Comparison of ENCODE assay signal across 8 cellular contexts in the genomic region with DNA sequence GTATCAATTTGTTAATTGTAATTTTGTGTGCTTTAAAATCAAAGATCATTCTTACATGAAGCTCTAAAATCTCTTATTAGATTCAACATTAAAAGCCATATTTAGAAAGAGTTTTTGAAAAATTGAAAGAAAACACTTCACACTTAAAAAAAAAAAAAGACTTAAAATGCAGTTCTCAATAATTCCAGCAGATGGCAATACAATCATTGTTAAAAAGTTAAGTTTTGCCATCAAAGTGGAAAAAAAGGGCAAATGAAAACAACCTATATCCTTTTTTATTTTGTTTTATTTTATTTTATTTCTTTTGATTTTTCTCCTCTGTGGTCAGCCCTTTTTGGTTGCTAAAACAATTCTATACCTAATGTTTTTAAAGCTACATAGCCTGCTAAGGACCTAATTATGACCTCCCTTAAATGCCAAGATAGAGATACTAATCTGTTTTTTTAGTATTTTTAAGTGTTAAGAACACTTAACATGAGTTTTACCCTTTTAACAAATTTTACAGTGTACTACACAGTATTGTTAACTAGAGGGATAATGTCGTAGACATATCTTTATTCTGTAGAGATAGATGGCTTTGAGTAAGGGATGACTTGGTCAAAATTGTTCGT.
A peak's percentile ranks its signal among the peaks of the same experiment; 100 is the strongest.
DNase-seq lines count a peak whose midpoint lies in the region; ATAC-seq, FAIRE-seq and TF ChIP-seq lines count a peak whose summit lies in the region.

No MANE protein-coding gene starts in this region.

- no peaks in the 10 kb centered on the region for H4K20me1 ChIP-seq in smooth muscle cell (ENCODE audit: low read depth)

- H2AFZ ChIP-seq in smooth muscle cell (ENCODE audit: low read depth) = peak overlapping the region; percentile 3

- no peak for TF ChIP-seq POLR2A in H54 (IDR thresholded peaks at IDR 0.05; ENCODE audit: low read depth, low read length)

- H3K79me1 ChIP-seq in mesendoderm (ENCODE audit: low read length) = no peaks in the 10 kb centered on the region

- H3K4me2 ChIP-seq in smooth muscle cell (no peak overlapping the region), mesendoderm (ENCODE audit: low read length) (no peak overlapping the region)

- H2BK15ac ChIP-seq in mesendoderm (replicated peaks; ENCODE audit: low read depth) = no peak overlapping the region

- no peak for ATAC-seq in aorta (ENCODE audit: low FRiP score)

- H3K56ac ChIP-seq in mesendoderm (ENCODE audit: low read length) = no peak overlapping the region

- no peak overlapping the region for H4K5ac ChIP-seq in mesendoderm (ENCODE audit: low read length)

- no peak overlapping the region for H2BK120ac ChIP-seq in mesendoderm (ENCODE audit: low read depth, low read length)

- FAIRE-seq in H54 (lab: Jason Lieb, UNC) = no peak

- TF ChIP-seq CTCF in fibroblast of mammary gland (conservative IDR thresholded peaks at IDR 0.05; ENCODE audit: control insufficient read depth, insufficient read depth, low read depth, low read length) = peak; percentile 49
- peak; percentile 72 for TF ChIP-seq CTCF in smooth muscle cell (IDR thresholded peaks at IDR 0.05; ENCODE audit: borderline replicate concordance, insufficient read depth, poor library complexity, severe bottlenecking)

- no peak overlapping the region for H4K8ac ChIP-seq in mesendoderm (ENCODE audit: low read depth, low read length)

- DNase-seq in NCI-H2171 treated with DMSO at 0.1 percent for 48 hours (lab: John Stamatoyannopoulos, UW) (peak; percentile 17), NCI-H2171 (lab: John Stamatoyannopoulos, UW) (no peak), OCI-M1 (lab: John Stamatoyannopoulos, UW) (peak; percentile 51), fibroblast of mammary gland (ENCODE audit: low read depth) (peak; percentile 54), smooth muscle cell (lab: John Stamatoyannopoulos, UW; ENCODE audit: unreplicated experiment) (no peak), aorta (no peak), mesendoderm (no peak), H54 (ENCODE audit: insufficient read length, low spot score) (no peak)

- H3K27me3 ChIP-seq in smooth muscle cell (ENCODE audit: low read depth) (no peaks in the 10 kb centered on the region), aorta (ENCODE audit: control insufficient read depth in 1 of 2, insufficient read depth in 2 of 2, low read length in 1 of 2) (no peaks in the 10 kb centered on the region), mesendoderm (ENCODE audit: insufficient read depth, low read length, poor library complexity) (no peaks in the 10 kb centered on the region)

- H3K4me1 ChIP-seq in smooth muscle cell (ENCODE audit: low read depth) (no peaks in the 10 kb centered on the region), aorta (ENCODE audit: control insufficient read depth in 1 of 2, insufficient read depth in 2 of 2, low read length in 2 of 2) (no peaks in the 10 kb centered on the region), mesendoderm (ENCODE audit: control insufficient read depth, low read depth, low read length) (no peaks in the 10 kb centered on the region)

- H3K9me3 ChIP-seq in smooth muscle cell (replicated peaks; ENCODE audit: low read depth) (no peaks in the 10 kb centered on the region), aorta (ENCODE audit: control insufficient read depth, low read length) (no peaks in the 10 kb centered on the region)

- H3K27ac ChIP-seq in smooth muscle cell (ENCODE audit: low read depth) = no peak overlapping the region
- H3K27ac ChIP-seq in aorta (ENCODE audit: low read depth in 1 of 2, low read length in 2 of 2) = no peak overlapping the region
- no peak overlapping the region for H3K27ac ChIP-seq in mesendoderm (ENCODE audit: low read depth, low read length)

- H3K23ac ChIP-seq in mesendoderm (ENCODE audit: low read length) = no peak overlapping the region

- no peaks in the 10 kb centered on the region for H3K36me3 ChIP-seq in smooth muscle cell (ENCODE audit: low read depth)
- H3K36me3 ChIP-seq in aorta (ENCODE audit: control insufficient read depth in 1 of 2, insufficient read depth in 2 of 2, low read length in 1 of 2) = no peaks in the 10 kb centered on the region
- no peaks in the 10 kb centered on the region for H3K36me3 ChIP-seq in mesendoderm (ENCODE audit: control insufficient read depth, insufficient read depth, low read length)

- intact Hi-C loops in aorta (cut with DNase I) = loop anchor here in 1 of 2 donors (5.0 kb wide), 1 partner anchor 1108 kb away; no protein-coding TSS in a partner anchor

- no peak overlapping the region for H3K9ac ChIP-seq in smooth muscle cell (ENCODE audit: low read depth)
- no peak overlapping the region for H3K9ac ChIP-seq in mesendoderm (ENCODE audit: low read length)

- no peak overlapping the region for H3K4me3 ChIP-seq in fibroblast of mammary gland (ENCODE audit: control insufficient read depth, low read depth, low read length)
- H3K4me3 ChIP-seq in smooth muscle cell = no peak overlapping the region
- no peak overlapping the region for H3K4me3 ChIP-seq in aorta (ENCODE audit: low read length in 2 of 2)
- H3K4me3 ChIP-seq in mesendoderm (ENCODE audit: low read length) = no peak overlapping the region

- H2BK5ac ChIP-seq in mesendoderm (ENCODE audit: low read length) = no peak overlapping the region

- 33% methylated on average over 2 of the region's 2 CpGs for WGBS in smooth muscle cell (ENCODE audit: low lambda C conversion rate)
- WGBS in aorta, 2 donors = 72 to 77% methylated on average over 2 of the region's 2 CpGs
- WGBS in mesendoderm (ENCODE audit: extremely low coverage, insufficient coverage, low lambda C conversion rate) = no CpG with 5 or more reads among the region's 2 CpGs

- H3K18ac ChIP-seq in mesendoderm (ENCODE audit: low read length) = no peak overlapping the region

- no peaks in the 10 kb centered on the region for H3F3A ChIP-seq in smooth muscle cell (ENCODE audit: low read depth)

- no peaks in the 10 kb centered on the region for H3K79me2 ChIP-seq in smooth muscle cell (ENCODE audit: low read depth)
- H3K79me2 ChIP-seq in mesendoderm (ENCODE audit: control insufficient read depth, insufficient read depth, low read length) = no peaks in the 10 kb centered on the region

- no peak overlapping the region for H2AK5ac ChIP-seq in mesendoderm (ENCODE audit: low read length)

- no peak overlapping the region for H3K4ac ChIP-seq in mesendoderm (ENCODE audit: low read depth, low read length)

Comparison
In these comparisons a context has a peak if more than half of its experiments do, and no peak if none do; other contexts are left out.
1. DNase-seq: peak in NCI-H2171 treated with DMSO at 0.1 percent for 48 hours (single experiment), OCI-M1 (single experiment) and fibroblast of mammary gland (single experiment); none in NCI-H2171 (single experiment), smooth muscle cell (single experiment), aorta (0 of 2), mesendoderm (single experiment) and H54 (single experiment).